16 cellular contexts compared by ENCODE assay signal in genomic region chr11:131371791-131372104, GRCh38. TPM values are rescaled to one million over a fixed set of nuclear protein-coding genes. Genes with fewer than 3 reads are reported as not detected.
A peak's percentile ranks its signal among the peaks of the same experiment; 100 is the strongest.
DNase-seq lines count a peak whose midpoint lies in the region; ATAC-seq and TF ChIP-seq lines count a peak whose summit lies in the region.
"Had no signal": no experiment of that assay in that cellular context is flagged by ENCODE, and none has a peak within 500 bp of the region (broad histone marks: within the 10 kb centered on the region; RNA-seq: fewer than 3 reads in every experiment).

No MANE protein-coding gene starts in this region.

- no peak for TF ChIP-seq EP300 in neural cell (conservative IDR thresholded peaks at IDR 0.05; ENCODE audit: poor library complexity, severe bottlenecking)

- H3K9me2 ChIP-seq in neural cell (ENCODE audit: insufficient read depth, low read length): no peaks in the 10 kb centered on the region

- H3K27ac ChIP-seq in duodenal mucosa (ENCODE audit: low read depth, low read length) (no peak overlapping the region), neural cell (ENCODE audit: low read length) (no peak overlapping the region), temporal lobe (ENCODE audit: low read depth, low read length) (peak overlapping the region; percentile 4), spleen (no peak overlapping the region)
- H3K27ac ChIP-seq: testis had no signal

- intact Hi-C loops in spleen (cut with DNase I; ENCODE audit: low total_unique reads): no loop called here

- H4K20me1 ChIP-seq in neural cell (ENCODE audit: insufficient read depth): no peaks in the 10 kb centered on the region

- TF ChIP-seq POLR2A in spleen (IDR thresholded peaks at IDR 0.05): no peak

- H3K9me3 ChIP-seq in NT2/D1 (ENCODE audit: insufficient read depth, low read length) (no peaks in the 10 kb centered on the region), duodenal mucosa (ENCODE audit: control insufficient read depth in 1 of 2, low read length in 2 of 2) (no peaks in the 10 kb centered on the region), neural cell (ENCODE audit: low read length) (no peaks in the 10 kb centered on the region), spleen (no peaks in the 10 kb centered on the region)
- H3K9me3 ChIP-seq: HAP-1, testis had no signal

- H3K9ac ChIP-seq in NT2/D1 (ENCODE audit: insufficient read length, low read depth) (no peak overlapping the region), duodenal mucosa (ENCODE audit: low read depth in 1 of 2, low read length in 2 of 2) (no peak overlapping the region), neural cell (ENCODE audit: low read length) (no peak overlapping the region)

- TF ChIP-seq RAD21 in neural cell (conservative IDR thresholded peaks at IDR 0.05): no peak

- H3K4me2 ChIP-seq in neural cell (ENCODE audit: low read length): peak overlapping the region; percentile 12

- peaks cover 4% of the 10 kb centered on the region for H3K27me3 ChIP-seq in NT2/D1 (ENCODE audit: insufficient read depth, insufficient read length)
- peaks cover 25 to 32% of the 10 kb centered on the region in 2 donors for H3K27me3 ChIP-seq in duodenal mucosa (ENCODE audit: control insufficient read depth in 1 of 2, insufficient read depth in 2 of 2, low read length in 2 of 2)
- no peaks in the 10 kb centered on the region for H3K27me3 ChIP-seq in neural cell (ENCODE audit: insufficient read depth, low read depth, low read length)
- H3K27me3 ChIP-seq in spleen (replicated peaks in 1 of 7): peaks cover 0 to 55% (median 4%) of the 10 kb centered on the region in 7 donors
- H3K27me3 ChIP-seq: testis had no signal

- TF ChIP-seq CTCF in neural cell (IDR thresholded peaks at IDR 0.05; ENCODE audit: poor library complexity, severe bottlenecking) (no peak), spleen (IDR thresholded peaks at IDR 0.05 in 8 of 11, conservative IDR thresholded peaks at IDR 0.05 in 3 of 11) (no peak)

- H2AFZ ChIP-seq in neural cell (ENCODE audit: low read depth, low read length): no peak overlapping the region

- H3K36me3 ChIP-seq in NT2/D1 (ENCODE audit: insufficient read depth, insufficient read length, low read length): no peaks in the 10 kb centered on the region
- H3K36me3 ChIP-seq in duodenal mucosa (ENCODE audit: control insufficient read depth in 1 of 2, insufficient read depth in 2 of 2, low read length in 2 of 2): no peaks in the 10 kb centered on the region
- no peaks in the 10 kb centered on the region for H3K36me3 ChIP-seq in neural cell (ENCODE audit: insufficient read depth, low read length)
- H3K36me3 ChIP-seq in spleen: no peaks in the 10 kb centered on the region
- H3K36me3 ChIP-seq: HAP-1 had no signal

- no peaks in the 10 kb centered on the region for H3K79me2 ChIP-seq in neural cell (replicated peaks; ENCODE audit: insufficient read depth, low read length)

- H3K4me3 ChIP-seq in NT2/D1 (ENCODE audit: insufficient read length, low read depth) (peak overlapping the region; percentile 24), duodenal mucosa (ENCODE audit: low read depth in 1 of 2, low read length in 2 of 2) (peak overlapping the region; percentile 58 to 60), neural cell (ENCODE audit: low read length) (peak overlapping the region; percentile 57), spleen (no peak overlapping the region)
- H3K4me3 ChIP-seq: HAP-1, testis had no signal

- no peak for ATAC-seq in GM21515 (IDR thresholded peaks at IDR 0.05; ENCODE audit: unreplicated experiment)
- ATAC-seq: PC-3 had no signal

- peaks cover 11% of the 10 kb centered on the region for H3K4me1 ChIP-seq in NT2/D1 (ENCODE audit: insufficient read depth, insufficient read length)
- H3K4me1 ChIP-seq in duodenal mucosa (ENCODE audit: control insufficient read depth in 1 of 2, insufficient read depth in 2 of 2, low read length in 2 of 2): peaks cover 14 to 17% of the 10 kb centered on the region in 2 donors
- H3K4me1 ChIP-seq in spleen: peaks cover 0 to 7% (median 0%) of the 10 kb centered on the region in 6 donors
- H3K4me1 ChIP-seq: HAP-1 had no signal

- H3F3A ChIP-seq in neural cell (ENCODE audit: insufficient read depth, low read length, poor library complexity, severe bottlenecking): no peaks in the 10 kb centered on the region

- WGBS in spleen, 5 donors: 15 to 29% (median 20%) methylated on average over 7 of the region's 7 CpGs

- DNase-seq in NT2/D1 (ENCODE audit: low read depth, low spot score) (no peak), spleen (no peak)
- DNase-seq in activated CD4-positive, alpha-beta T cell treated with anti-CD3 and anti-CD28 coated beads for 48 hours: no peak
- DNase-seq: activated CD4-positive, alpha-beta T cell treated with anti-CD3 and anti-CD28 coated beads for 4 hours; CD4-positive, alpha-beta memory T cell; naive B cell; NCI-H146; NCI-H69; PC-3; SHP77 treated with DMSO at 0.1 percent for 48 hours; testis had no signal

TF ChIP-seq in neural cell, 6 proteins besides CTCF, POLR2A, EP300 and RAD21:
- no peak for TF ChIP-seq POLR2AphosphoS5 (IDR thresholded peaks at IDR 0.05)
- no peak for TF ChIP-seq SMC3 (conservative IDR thresholded peaks at IDR 0.05; ENCODE audit: poor library complexity)
- TF ChIP-seq EZH2 (IDR thresholded peaks at IDR 0.05; ENCODE audit: borderline replicate concordance, insufficient read depth, low read length, poor library complexity, severe bottlenecking): no peak
TF ChIP-seq in neural cell: peak in this region for 0.

RNA-seq across cellular contexts. Expression of gene NTM, which starts 1.3 kb away (rescaled TPM):
- polyA plus RNA-seq in neural cell: 34.1 and 39.4 TPM in 2 replicates
- 79.3 and 83.0 TPM in 2 replicates for polyA minus RNA-seq in neural cell
- 125 TPM for total RNA-seq in temporal lobe
- 1 to 10 TPM in 3 of 7 donors, under 1 TPM in 4; 0.35 to 1.6 (median 0.73) TPM for total RNA-seq in spleen
- under 1 TPM; 0.13 to 0.80 (median 0.15) TPM for polyA plus RNA-seq in spleen
- total RNA-seq: CD4-positive, alpha-beta memory T cell; PC-3 had no signal
- polyA plus RNA-seq: CD4-positive, alpha-beta memory T cell had no signal

Comparison
In these comparisons a context has a peak if more than half of its experiments do, and no peak if none do; other contexts are left out.
1. H3K4me3 ChIP-seq: peak in NT2/D1 (single experiment), duodenal mucosa (2 of 2) and neural cell (single experiment); none in spleen (0 of 8).
2. RNA of gene NTM, which starts 1.3 kb away (total RNA-seq): 125 TPM in temporal lobe (single experiment); 0.35 to 1.6 TPM in spleen; every median in the first group is over 10 times any median in the second.